ENCODE assay signal across 8 cellular contexts in the genomic region with DNA sequence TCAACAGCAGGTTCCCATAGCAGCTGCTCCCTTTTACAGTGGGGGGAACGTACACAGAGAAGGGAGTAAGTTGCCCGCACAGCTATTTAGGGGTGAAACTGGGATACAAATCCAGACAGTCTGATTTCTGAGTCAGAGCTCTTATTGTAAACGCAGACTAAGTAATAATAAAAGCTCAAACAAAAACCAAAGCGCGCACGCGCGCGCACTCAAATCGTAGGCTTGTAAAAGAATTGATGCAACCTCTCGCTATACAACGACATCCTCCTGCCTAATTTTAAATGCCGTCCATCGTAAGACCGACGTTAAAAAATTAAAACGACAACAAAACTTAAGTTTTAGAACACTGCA. TPM values are rescaled to one million over a fixed set of nuclear protein-coding genes. Genes with fewer than 3 reads are reported as not detected.
DNase-seq lines count a peak whose midpoint lies in the region; ATAC-seq and TF ChIP-seq lines count a peak whose summit lies in the region.

No MANE protein-coding gene starts in this region.

- no peak for TF ChIP-seq CTCF in CD8-positive, alpha-beta T cell (IDR thresholded peaks at IDR 0.05)
- no peak for TF ChIP-seq CTCF in fibroblast of mammary gland (conservative IDR thresholded peaks at IDR 0.05; ENCODE audit: control insufficient read depth, insufficient read depth, low read depth, low read length)

- H3K4me3 ChIP-seq in CD8-positive, alpha-beta T cell (ENCODE audit: low read depth, low read length): peak overlapping the region; percentile 35
- H3K4me3 ChIP-seq in fibroblast of mammary gland (ENCODE audit: control insufficient read depth, low read depth, low read length): peak overlapping the region; percentile 41
- peak overlapping the region; percentile 44 for H3K4me3 ChIP-seq in neuron (ENCODE audit: low read length)
- peak overlapping the region; percentile 3 to 93 for H3K4me3 ChIP-seq in aorta (ENCODE audit: low read length in 2 of 2)

- H3K9me3 Mint-ChIP-seq in CD8-positive, alpha-beta T cell: no peaks in the 10 kb centered on the region

- peak in 1 of 7 experiments; percentile 17 for DNase-seq in CD8-positive, alpha-beta T cell
- DNase-seq in activated T-cell treated with anti-CD3 and anti-CD28 coated beads for 4 hours (peak; percentile 19), fibroblast of mammary gland (ENCODE audit: low read depth) (peak; percentile 77), aorta (peak; percentile 81 to 91)

- no peaks in the 10 kb centered on the region for H3K36me3 Mint-ChIP-seq in CD8-positive, alpha-beta T cell

- intact Hi-C loops in CD8-positive, alpha-beta T cell (cut with DNase I, micrococcal nuclease): loop anchor here in 1 of 2 experiments (1.0 kb wide), 1 partner anchor 136 kb away; no protein-coding TSS in a partner anchor
- intact Hi-C loops in aorta (cut with DNase I): loop anchor here (2.0 to 10.0 kb wide), 10 partner anchors 95 to 800 kb away; no protein-coding TSS in a partner anchor

- H2AFZ ChIP-seq in neuron (ENCODE audit: low read depth, low read length): peak overlapping the region; percentile 94

- no peaks in the 10 kb centered on the region for H3K9me3 ChIP-seq in CD8-positive, alpha-beta T cell (ENCODE audit: low read length)
- no peaks in the 10 kb centered on the region for H3K9me3 ChIP-seq in neuron (ENCODE audit: low read length)
- no peaks in the 10 kb centered on the region for H3K9me3 ChIP-seq in aorta (ENCODE audit: control insufficient read depth, low read length)

- CTCF ChIA-PET in CD8-positive, alpha-beta T cell (lab: Charles Lee): interaction anchor here (1.7 kb wide), 1 partner anchor 136 kb away, joined by 5 read pairs; no protein-coding TSS in a partner anchor

- no peaks in the 10 kb centered on the region for H3K4me1 ChIP-seq in CD8-positive, alpha-beta T cell (ENCODE audit: insufficient read depth, low read length)
- H3K4me1 ChIP-seq in neuron (ENCODE audit: insufficient read depth, low read length) (peaks cover 17% of the 10 kb centered on the region), aorta (ENCODE audit: control insufficient read depth in 1 of 2, insufficient read depth in 2 of 2, low read length in 2 of 2) (peaks cover 3% of the 10 kb centered on the region in 2 donors)

- ATAC-seq in CD8-positive, alpha-beta T cell: peak; percentile 13
- ATAC-seq in HG03196 (IDR thresholded peaks at IDR 0.05; ENCODE audit: unreplicated experiment) (peak; percentile 0), aorta (ENCODE audit: low FRiP score) (peak; percentile 52), HG02840 (IDR thresholded peaks at IDR 0.05; ENCODE audit: low FRiP score, unreplicated experiment) (no peak), GM21360 (IDR thresholded peaks at IDR 0.05; ENCODE audit: unreplicated experiment) (no peak)

- peaks cover 3% of the 10 kb centered on the region for H3K27me3 ChIP-seq in CD8-positive, alpha-beta T cell (ENCODE audit: insufficient read depth, low read length)
- peaks cover 21% of the 10 kb centered on the region for H3K27me3 ChIP-seq in neuron (ENCODE audit: insufficient read depth, low read length)
- H3K27me3 ChIP-seq in aorta (ENCODE audit: control insufficient read depth in 1 of 2, insufficient read depth in 2 of 2, low read length in 1 of 2): no peaks in the 10 kb centered on the region

- POLR2A ChIA-PET in CD8-positive, alpha-beta T cell (lab: Charles Lee): no interaction called here

- H3K27ac ChIP-seq in CD8-positive, alpha-beta T cell (ENCODE audit: low read depth, low read length): no peak overlapping the region
- H3K27ac ChIP-seq in aorta (ENCODE audit: low read depth in 1 of 2, low read length in 2 of 2): peak overlapping the region; percentile 75 to 100

- peak overlapping the region; percentile 90 for H3K4me3 Mint-ChIP-seq in CD8-positive, alpha-beta T cell

- H3K36me3 ChIP-seq in CD8-positive, alpha-beta T cell (ENCODE audit: insufficient read depth, low read length): no peaks in the 10 kb centered on the region
- H3K36me3 ChIP-seq in neuron (ENCODE audit: insufficient read depth, low read length) (no peaks in the 10 kb centered on the region), aorta (ENCODE audit: control insufficient read depth in 1 of 2, insufficient read depth in 2 of 2, low read length in 1 of 2) (peaks cover 0 to 3% of the 10 kb centered on the region in 2 donors)

- H3K27me3 Mint-ChIP-seq in CD8-positive, alpha-beta T cell (ENCODE audit: low read depth): peaks cover 36% of the 10 kb centered on the region

- H3K4me1 Mint-ChIP-seq in CD8-positive, alpha-beta T cell (ENCODE audit: low read depth): peaks cover 21% of the 10 kb centered on the region

- WGBS in aorta, 2 donors: 1% methylated on average over 17 of the region's 17 CpGs

- H3K27ac Mint-ChIP-seq in CD8-positive, alpha-beta T cell: peak overlapping the region; percentile 2

RNA-seq across cellular contexts. Expression of gene DACT1, which starts 0.7 kb away (rescaled TPM):
- total RNA-seq in CD8-positive, alpha-beta T cell: under 1 TPM; 0.38 to 0.78 TPM
- 10 to 100 TPM; 33.6 to 43.6 TPM for total RNA-seq in aorta
- 10 to 100 TPM in 1 of 2 donors, 1 to 10 TPM in 1; 7.5 to 21.2 TPM for polyA plus RNA-seq in aorta

Comparison
In these comparisons a context has a peak if more than half of its experiments do, and no peak if none do; other contexts are left out.
1. ATAC-seq: peak in CD8-positive, alpha-beta T cell (single experiment), HG03196 (single experiment) and aorta (single experiment); none in HG02840 (single experiment) and GM21360 (single experiment).
2. RNA of gene DACT1, which starts 0.7 kb away (total RNA-seq): 33.6 to 43.6 TPM in aorta; 0.38 to 0.78 TPM in CD8-positive, alpha-beta T cell; every median in the first group is over 10 times any median in the second.
3. Peak in every context shown above with its lines, with median percentiles within 50 percentile points of each other: H3K4me3 ChIP-seq.